In the genomic region with DNA sequence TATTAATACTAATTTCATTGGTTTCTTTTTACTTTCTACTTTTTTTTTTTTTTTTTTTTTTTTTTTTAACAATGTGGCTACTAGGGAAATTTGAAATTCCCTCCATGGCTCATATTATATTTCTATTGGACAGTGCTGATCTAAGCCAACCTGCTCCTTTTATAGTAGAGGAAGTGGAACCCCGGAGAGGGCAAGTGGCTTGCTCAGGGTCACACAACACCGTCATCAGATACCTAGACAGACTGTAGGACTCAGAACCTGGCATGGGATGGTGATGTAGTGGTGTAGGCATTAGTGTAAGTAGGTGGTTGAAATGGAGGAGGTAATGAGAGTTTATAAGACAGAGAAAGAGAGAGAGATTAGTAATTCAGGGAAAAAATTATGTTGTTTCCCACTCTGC, we compare ENCODE assay signal across 16 cellular contexts. TPM values are rescaled to one million over a fixed set of nuclear protein-coding genes. Genes with fewer than 3 reads are reported as not detected.
DNase-seq lines count a peak whose midpoint lies in the region; ATAC-seq and TF ChIP-seq lines count a peak whose summit lies in the region.
"Had no signal": no experiment of that assay in that cellular context is flagged by ENCODE, and none has a peak within 500 bp of the region (broad histone marks: within the 10 kb centered on the region; RNA-seq: fewer than 3 reads in every experiment).

No MANE protein-coding gene starts in this region.

- TF ChIP-seq CTCF in CD14-positive monocyte (IDR thresholded peaks at IDR 0.05) (no peak), endothelial cell (IDR thresholded peaks at IDR 0.05; ENCODE audit: unreplicated experiment) (no peak)

- peaks cover 0 to 6% of the 10 kb centered on the region in 2 donors for H3K36me3 Mint-ChIP-seq in CD14-positive monocyte
- no peaks in the 10 kb centered on the region for H3K36me3 Mint-ChIP-seq in natural killer cell treated with Interleukin-12 subunit alpha and Interleukin-12 subunit beta and Interleukin-15 and Interleukin-18, amount 100 ng/mL, for 72 hours
- peaks cover 23% of the 10 kb centered on the region for H3K36me3 Mint-ChIP-seq in endothelial cell (ENCODE audit: low read depth, unreplicated experiment)

- no peak for DNase-seq in CD14-positive monocyte (ENCODE audit: low spot score)
- peak; percentile 3 for DNase-seq in LoVo (ENCODE audit: low spot score)
- peak; percentile 25 to 59 for DNase-seq in dermis microvascular lymphatic vessel endothelial cell (ENCODE audit: low read depth in 2 of 2)
- no peak for DNase-seq in natural killer cell treated with Interleukin-12 subunit alpha and Interleukin-12 subunit beta and Interleukin-15 and Interleukin-18, amount 100 ng/mL, for 72 hours (ENCODE audit: low spot score)
- no peak for DNase-seq in ecto neural progenitor cell (ENCODE audit: low spot score)
- DNase-seq in endothelial cell (ENCODE audit: low spot score): no peak
- DNase-seq: caudate nucleus; COR-L47; foreskin keratinocyte; left colon; NCI-H226; posterior cingulate gyrus; SHP77; stimulated activated naive CD4-positive, alpha-beta T cell treated with Interleukin-2 at 50 U/mL for 16 hours had no signal

- no peak for ATAC-seq in natural killer cell treated with Interleukin-12 subunit alpha and Interleukin-12 subunit beta and Interleukin-15 and Interleukin-18, amount 100 ng/mL, for 72 hours
- no peak for ATAC-seq in GM19397 (IDR thresholded peaks at IDR 0.05; ENCODE audit: unreplicated experiment)
- ATAC-seq in GM21528 (IDR thresholded peaks at IDR 0.05; ENCODE audit: low FRiP score, unreplicated experiment): no peak
- ATAC-seq: foreskin keratinocyte, left colon had no signal

- H3K9me3 Mint-ChIP-seq in CD14-positive monocyte (peaks cover 0 to 15% (median 6%) of the 10 kb centered on the region in 7 donors), endothelial cell (ENCODE audit: unreplicated experiment) (no peaks in the 10 kb centered on the region)
- H3K9me3 Mint-ChIP-seq in natural killer cell treated with Interleukin-12 subunit alpha and Interleukin-12 subunit beta and Interleukin-15 and Interleukin-18, amount 100 ng/mL, for 72 hours: no peaks in the 10 kb centered on the region

- intact Hi-C loops in CD14-positive monocyte (cut with micrococcal nuclease): no loop called here

- H3K4me3 Mint-ChIP-seq in CD14-positive monocyte (no peak overlapping the region), endothelial cell (ENCODE audit: unreplicated experiment) (no peak overlapping the region)
- H3K4me3 Mint-ChIP-seq in natural killer cell treated with Interleukin-12 subunit alpha and Interleukin-12 subunit beta and Interleukin-15 and Interleukin-18, amount 100 ng/mL, for 72 hours: peak overlapping the region; percentile 84

- H3K4me1 Mint-ChIP-seq in CD14-positive monocyte (peaks cover 34% of the 10 kb centered on the region), endothelial cell (ENCODE audit: unreplicated experiment) (peaks cover 9% of the 10 kb centered on the region)
- peaks cover 13 to 20% of the 10 kb centered on the region in 2 donors for H3K4me1 Mint-ChIP-seq in natural killer cell treated with Interleukin-12 subunit alpha and Interleukin-12 subunit beta and Interleukin-15 and Interleukin-18, amount 100 ng/mL, for 72 hours (ENCODE audit: low read depth in 2 of 2)

- H3K27ac Mint-ChIP-seq in CD14-positive monocyte (peak overlapping the region in 6 of 7 donors; percentile 0 to 77 (median 74)), endothelial cell (ENCODE audit: unreplicated experiment) (no peak overlapping the region)
- H3K27ac Mint-ChIP-seq in natural killer cell treated with Interleukin-12 subunit alpha and Interleukin-12 subunit beta and Interleukin-15 and Interleukin-18, amount 100 ng/mL, for 72 hours: peak overlapping the region; percentile 73 to 86

- H3K27me3 Mint-ChIP-seq in CD14-positive monocyte (ENCODE audit: low read depth in 3 of 3): peaks cover 0 to 2% (median 0%) of the 10 kb centered on the region in 3 donors
- H3K27me3 Mint-ChIP-seq in natural killer cell treated with Interleukin-12 subunit alpha and Interleukin-12 subunit beta and Interleukin-15 and Interleukin-18, amount 100 ng/mL, for 72 hours: no peaks in the 10 kb centered on the region
- H3K27me3 Mint-ChIP-seq in endothelial cell (ENCODE audit: unreplicated experiment): no peaks in the 10 kb centered on the region

RNA-seq across cellular contexts. Expression of a gene that starts 10.8 kb away (rescaled TPM):
- polyA plus RNA-seq in CD14-positive monocyte: under 1 TPM; 0.53 to 0.78 TPM
- total RNA-seq in dermis microvascular lymphatic vessel endothelial cell: 6.8 and 10.5 TPM in 2 replicates
- 1 to 10 TPM in 1 of 2 donors, under 1 TPM in 1; 0.33 to 1.4 TPM for total RNA-seq in natural killer cell treated with Interleukin-12 subunit alpha and Interleukin-12 subunit beta and Interleukin-15 and Interleukin-18, amount 100 ng/mL, for 72 hours
- 35.0 TPM for total RNA-seq in endothelial cell (ENCODE audit: unreplicated experiment)

Comparison
In these comparisons a context has a peak if more than half of its experiments do, and no peak if none do; other contexts are left out.
1. DNase-seq: peak in LoVo (single experiment) and dermis microvascular lymphatic vessel endothelial cell (2 of 2); none in CD14-positive monocyte (single experiment), natural killer cell treated with Interleukin-12 subunit alpha and Interleukin-12 subunit beta and Interleukin-15 and Interleukin-18, amount 100 ng/mL, for 72 hours (single experiment), ecto neural progenitor cell (single experiment) and endothelial cell (single experiment).